In the genomic region with DNA sequence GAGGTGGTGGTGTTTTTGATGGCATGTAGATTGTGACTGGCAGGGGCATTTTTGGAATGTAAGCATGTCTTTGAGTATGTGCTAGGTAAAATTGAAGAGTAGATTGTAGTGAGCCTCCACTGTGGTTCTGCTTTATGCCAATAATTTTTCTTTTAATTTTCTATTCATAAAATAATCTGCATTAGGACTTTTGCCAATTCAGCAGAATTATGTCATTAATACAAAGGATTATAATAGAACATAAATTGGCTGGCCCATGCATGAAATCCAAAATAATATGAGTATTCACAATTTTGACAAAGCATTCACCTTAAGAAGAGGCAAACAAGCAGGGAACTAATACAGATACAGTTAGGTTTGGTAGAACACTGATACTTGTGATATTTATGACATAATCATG, we compare ENCODE assay signal across 10 cellular contexts. TPM values are rescaled to one million over a fixed set of nuclear protein-coding genes. Genes with fewer than 3 reads are reported as not detected.
"Had no signal": no experiment of that assay in that cellular context is flagged by ENCODE, and none has a peak within 500 bp of the region (broad histone marks: within the 10 kb centered on the region; RNA-seq: fewer than 3 reads in every experiment).

No MANE protein-coding gene starts in this region.

- H3K36me3 ChIP-seq: HAP-1 had no signal

- H3K9ac ChIP-seq: GM23248 had no signal

- H3K9me3 ChIP-seq: HAP-1 had no signal

- H3K4me3 ChIP-seq: GM23248, HAP-1 had no signal

- H2AFZ ChIP-seq: GM23248 had no signal

- DNase-seq: GM23248, GOT3, H7, HFFc6, KG1 had no signal

- H3K4me1 ChIP-seq: HAP-1 had no signal

- ATAC-seq: HCT116 had no signal

- H3K27ac ChIP-seq: GM23248, HL-60 had no signal

RNA-seq across cellular contexts. Expression of gene TMPRSS11E, which starts 14.9 kb away (rescaled TPM):
- total RNA-seq: GM23248, H4, HFFc6, HT1080 had no signal
- polyA plus RNA-seq: GM23248 had no signal
